Comparison of ENCODE assay signal across 28 cellular contexts in genomic region chr21:17989780-17990179, GRCh38.
"Had no signal": no experiment of that assay in that cellular context is flagged by ENCODE, and none has a peak within 500 bp of the region (broad histone marks: within the 10 kb centered on the region; RNA-seq: fewer than 3 reads in every experiment).

No MANE protein-coding gene starts in this region.

- H3K36me3 ChIP-seq: adrenal gland, ascending aorta, brain microvascular endothelial cell, lower lobe of right lung, transverse colon had no signal

- H3K27me3 ChIP-seq: adrenal gland, ascending aorta, brain microvascular endothelial cell, hepatocyte, transverse colon had no signal

- H3K4me1 ChIP-seq: adrenal gland, ascending aorta, lower lobe of right lung, transverse colon had no signal

- ATAC-seq: esophagus mucosa; left lobe of liver; lower lobe of right lung; naive thymus-derived CD4-positive, alpha-beta T cell; stimulated activated naive B cell treated with anti-CD40 and anti-IgM and Interleukin-4, amounts not matched to agents 10 μg/mL and 1 μg/mL and 100 μg/mL, for 72 hours had no signal

- H3K36me3 Mint-ChIP-seq: naive thymus-derived CD4-positive, alpha-beta T cell; stimulated activated naive B cell treated with anti-CD40 and anti-IgM and Interleukin-4, amounts not matched to agents 10 μg/mL and 1 μg/mL and 100 μg/mL, for 72 hours had no signal

- H3K4me3 ChIP-seq: adrenal gland, ascending aorta, hepatocyte, lower lobe of right lung, transverse colon had no signal

- H3K27me3 Mint-ChIP-seq: progenitor cell of endocrine pancreas; stimulated activated naive B cell treated with anti-CD40 and anti-IgM and Interleukin-4, amounts not matched to agents 10 μg/mL and 1 μg/mL and 100 μg/mL, for 72 hours had no signal

- H3K27ac ChIP-seq: adrenal gland, ascending aorta, brain microvascular endothelial cell, hepatocyte, lower lobe of right lung, transverse colon, VCaP had no signal

- H2AFZ ChIP-seq: hepatocyte had no signal

- H3K4me2 ChIP-seq: hepatocyte had no signal

- H3K4me1 Mint-ChIP-seq: immature natural killer cell; naive thymus-derived CD4-positive, alpha-beta T cell; stimulated activated naive B cell treated with anti-CD40 and anti-IgM and Interleukin-4, amounts not matched to agents 10 μg/mL and 1 μg/mL and 100 μg/mL, for 72 hours had no signal

- H3K79me2 ChIP-seq: hepatocyte had no signal

- H3K27ac Mint-ChIP-seq: activated naive CD8-positive, alpha-beta T cell; activated T-cell treated with anti-CD3 and anti-CD28 coated beads, Interleukin-2, amount 50 U/mL, for 24 hours; activated T-helper 2 cell treated with anti-CD3 and anti-CD28 coated beads, Interferon-gamma antibody, Interleukin-2, Interleukin-4, amounts not matched to agents 10 μg/mL and 5 μg/mL and 100 μg/mL, durations not matched to agents 14 hours and 24 hours and 36 hours; immature natural killer cell; naive thymus-derived CD4-positive, alpha-beta T cell; progenitor cell of endocrine pancreas; stimulated activated naive B cell treated with anti-CD40 and anti-IgM and Interleukin-4, amounts not matched to agents 10 μg/mL and 1 μg/mL and 100 μg/mL, for 72 hours; T-helper 2 cell treated with Interferon-gamma antibody and Interleukin-4, amounts not matched to agents 5 μg/mL and 100 μg/mL, for 36 hours had no signal

- H3K9me3 ChIP-seq: adrenal gland, ascending aorta had no signal

- H3K4me3 Mint-ChIP-seq: activated naive CD8-positive, alpha-beta T cell; activated T-cell treated with anti-CD3 and anti-CD28 coated beads, Interleukin-2, amount 50 U/mL, for 24 hours; immature natural killer cell; naive thymus-derived CD4-positive, alpha-beta T cell; stimulated activated naive B cell treated with anti-CD40 and anti-IgM and Interleukin-4, amounts not matched to agents 10 μg/mL and 1 μg/mL and 100 μg/mL, for 72 hours; T-helper 2 cell treated with Interferon-gamma antibody and Interleukin-4, amounts not matched to agents 5 μg/mL and 100 μg/mL, for 36 hours had no signal

- DNase-seq: activated CD4-positive, alpha-beta T cell treated with anti-CD3 and anti-CD28 coated beads for 1 hour; activated CD4-positive, alpha-beta T cell treated with anti-CD3 and anti-CD28 coated beads, Interleukin-2, amount 50 U/mL, for 4 hours; activated CD8-positive, alpha-beta memory T cell treated with anti-CD3 and anti-CD28 coated beads for 24 hours; activated CD8-positive, alpha-beta memory T cell treated with anti-CD3 and anti-CD28 coated beads, Interleukin-2, amount 50 U/mL, for 4 hours; activated naive CD4-positive, alpha-beta T cell; activated T-cell treated with anti-CD3 and anti-CD28 coated beads, Interleukin-2, amount 50 U/mL, for 24 hours; adrenal gland; brain microvascular endothelial cell; caudate nucleus; effector memory CD4-positive, alpha-beta T cell; foreskin melanocyte; immature natural killer cell; lower lobe of right lung; naive thymus-derived CD4-positive, alpha-beta T cell; retina; stimulated activated CD4-positive, alpha-beta T cell treated with anti-CD3 and anti-CD28 coated beads, Interleukin-2, amount 100 ng/mL, for 48 hours; stimulated activated CD8-positive, alpha-beta memory T cell treated with anti-CD3 and anti-CD28 coated beads, Interleukin-4, amount 100 ng/mL, for 48 hours; stimulated activated naive B cell treated with anti-CD40 and anti-IgM and Interleukin-4, amounts not matched to agents 10 μg/mL and 1 μg/mL and 100 μg/mL, for 72 hours; transverse colon had no signal
